In genomic region chr4:122826000-122826595, GRCh38 we compare ENCODE assay signal across 8 cellular contexts. TPM values are rescaled to one million over a fixed set of nuclear protein-coding genes. Genes with fewer than 3 reads are reported as not detected.
DNase-seq lines count a peak whose midpoint lies in the region; ATAC-seq, FAIRE-seq and TF ChIP-seq lines count a peak whose summit lies in the region.

No MANE protein-coding gene starts in this region.

- H3K27me3 Mint-ChIP-seq in activated CD4-positive, alpha-beta memory T cell treated with anti-CD3 and anti-CD28 coated beads, Interleukin-2, amount 10 ng/mL, durations not matched to agents 7 days and 5 days = peaks cover 68% of the 10 kb centered on the region

- H3K4me3 ChIP-seq in HEK293 (ENCODE audit: low read depth, low read length) (peak overlapping the region; percentile 72), iPS-18a (ENCODE audit: low read length) (peak overlapping the region; percentile 74), small intestine (ENCODE audit: low read depth in 1 of 2, low read length in 2 of 2) (peak overlapping the region; percentile 46 to 70), kidney (ENCODE audit: low read length in 2 of 2) (no peak overlapping the region)

- H3K9ac ChIP-seq in iPS-18a (ENCODE audit: low read length) (peak overlapping the region; percentile 83), kidney (ENCODE audit: low read length in 2 of 2) (no peak overlapping the region)

- FAIRE-seq in small intestine (lab: Jason Lieb, UNC) = no peak
- no peak for FAIRE-seq in kidney (lab: Jason Lieb, UNC)

- H3K4me1 ChIP-seq in HEK293 (ENCODE audit: control insufficient read depth, insufficient read depth, low read length) (no peaks in the 10 kb centered on the region), iPS-18a (ENCODE audit: control insufficient read depth, low read depth, low read length) (peaks cover 29% of the 10 kb centered on the region), small intestine (ENCODE audit: control insufficient read depth in 2 of 2, insufficient read depth in 1 of 2, low read depth in 1 of 2, low read length in 1 of 2) (peaks cover 2 to 5% of the 10 kb centered on the region in 2 donors), kidney (ENCODE audit: control insufficient read depth in 1 of 2, insufficient read depth in 1 of 2, low read depth in 1 of 2, low read length in 2 of 2) (peaks cover 0 to 2% of the 10 kb centered on the region in 2 donors)

- peak overlapping the region; percentile 57 for H3K4me3 Mint-ChIP-seq in activated CD4-positive, alpha-beta memory T cell treated with anti-CD3 and anti-CD28 coated beads, Interleukin-2, amount 10 ng/mL, durations not matched to agents 7 days and 5 days

- peaks cover 11% of the 10 kb centered on the region for H3K4me1 Mint-ChIP-seq in activated CD4-positive, alpha-beta memory T cell treated with anti-CD3 and anti-CD28 coated beads, Interleukin-2, amount 10 ng/mL, durations not matched to agents 7 days and 5 days

- intact Hi-C loops in kidney (cut with DNase I) (no loop called here), posterior vena cava (cut with DNase I) (no loop called here)

- H3K27me3 ChIP-seq in iPS-18a (ENCODE audit: control insufficient read depth, insufficient read depth, low read length) (peaks cover 5% of the 10 kb centered on the region), small intestine (ENCODE audit: control insufficient read depth in 2 of 2, insufficient read depth in 2 of 2, low read length in 2 of 2) (peaks cover 7 to 8% of the 10 kb centered on the region in 2 donors)

- POLR2A ChIA-PET in HEK293 (lab: Yijun Ruan, JAX) = no interaction called here
- POLR2A ChIA-PET in activated CD4-positive, alpha-beta memory T cell treated with anti-CD3 and anti-CD28 coated beads, Interleukin-2, amount 10 ng/mL, durations not matched to agents 7 days and 5 days (lab: Charles Lee) = no interaction called here

- no peaks in the 10 kb centered on the region for H3K9me3 Mint-ChIP-seq in activated CD4-positive, alpha-beta memory T cell treated with anti-CD3 and anti-CD28 coated beads, Interleukin-2, amount 10 ng/mL, durations not matched to agents 7 days and 5 days

- H3K27ac ChIP-seq in HEK293 (ENCODE audit: extremely low read depth, low read depth, low read length) = no peak overlapping the region
- H3K27ac ChIP-seq in iPS-18a (ENCODE audit: low read length) = peak overlapping the region; percentile 79
- peak overlapping the region in 1 of 2 donors; percentile 80 for H3K27ac ChIP-seq in small intestine (ENCODE audit: low read depth in 1 of 2, low read length in 1 of 2)
- H3K27ac ChIP-seq in kidney (ENCODE audit: low read depth in 2 of 2, low read length in 2 of 2) = no peak overlapping the region

- ATAC-seq in HG02938 (IDR thresholded peaks at IDR 0.05; ENCODE audit: unreplicated experiment) = no peak

- 33 to 56% (median 46%) methylated on average over 22 to 23 of the region's 23 CpGs for WGBS in small intestine, 3 donors

- no peaks in the 10 kb centered on the region for H3K36me3 Mint-ChIP-seq in activated CD4-positive, alpha-beta memory T cell treated with anti-CD3 and anti-CD28 coated beads, Interleukin-2, amount 10 ng/mL, durations not matched to agents 7 days and 5 days (ENCODE audit: low read depth)

- DNase-seq in activated CD4-positive, alpha-beta memory T cell treated with anti-CD3 and anti-CD28 coated beads, Interleukin-2, amount 10 ng/mL, durations not matched to agents 7 days and 5 days = no peak
- DNase-seq in small intestine (no peak), kidney (no peak), kidney glomerular epithelial cell (lab: John Stamatoyannopoulos, UW) (no peak), posterior vena cava (ENCODE audit: low spot score) (no peak)

- no peak overlapping the region for H3K27ac Mint-ChIP-seq in activated CD4-positive, alpha-beta memory T cell treated with anti-CD3 and anti-CD28 coated beads, Interleukin-2, amount 10 ng/mL, durations not matched to agents 7 days and 5 days

- no peaks in the 10 kb centered on the region for H3K9me3 ChIP-seq in HEK293 (ENCODE audit: control insufficient read depth, insufficient read depth, low read depth, low read length)
- H3K9me3 ChIP-seq in iPS-18a (ENCODE audit: control insufficient read depth, low read depth, low read length) = no peaks in the 10 kb centered on the region
- H3K9me3 ChIP-seq in small intestine (ENCODE audit: control insufficient read depth, low read depth) = no peaks in the 10 kb centered on the region
- no peaks in the 10 kb centered on the region for H3K9me3 ChIP-seq in kidney (ENCODE audit: control insufficient read depth in 1 of 2, low read length in 2 of 2)

- no peak for TF ChIP-seq CTCF in HEK293 (tag by site-specific recombination; IDR thresholded peaks at IDR 0.05)
- TF ChIP-seq CTCF in kidney (IDR thresholded peaks at IDR 0.05; ENCODE audit: borderline replicate concordance, extremely low read depth, insufficient read depth) = no peak

- CTCF ChIA-PET in HEK293 (lab: Yijun Ruan, JAX) = no interaction called here
- CTCF ChIA-PET in activated CD4-positive, alpha-beta memory T cell treated with anti-CD3 and anti-CD28 coated beads, Interleukin-2, amount 10 ng/mL, durations not matched to agents 7 days and 5 days (lab: Charles Lee) = no interaction called here

- H3K36me3 ChIP-seq in HEK293 (ENCODE audit: control insufficient read depth in 2 of 2, insufficient read depth in 1 of 2, low read length in 2 of 2) = no peaks in the 10 kb centered on the region
- H3K36me3 ChIP-seq in iPS-18a (ENCODE audit: control insufficient read depth, low read depth, low read length) = peaks cover 23% of the 10 kb centered on the region
- H3K36me3 ChIP-seq in small intestine (ENCODE audit: control insufficient read depth in 2 of 2, insufficient read depth in 2 of 2, low read length in 2 of 2) = no peaks in the 10 kb centered on the region
- no peaks in the 10 kb centered on the region for H3K36me3 ChIP-seq in kidney (ENCODE audit: control insufficient read depth in 1 of 2, insufficient read depth in 2 of 2, low read length in 2 of 2)

TF ChIP-seq in HEK293, 187 proteins besides CTCF, POLR2A, EP300 and RAD21:
- TF ChIP-seq OSR2 (tag by site-specific recombination; IDR thresholded peaks at IDR 0.05) (no peak), ZNF544 (tag by site-specific recombination; IDR thresholded peaks at IDR 0.05) (no peak), ZNF211 (tag by site-specific recombination; IDR thresholded peaks at IDR 0.05; ENCODE audit: low read depth) (no peak), ZNF174 (tag by site-specific recombination; IDR thresholded peaks at IDR 0.05) (no peak), ZNF610 (tag by site-specific recombination; IDR thresholded peaks at IDR 0.05; ENCODE audit: borderline replicate concordance) (no peak), ZNF37A (tag by site-specific recombination; IDR thresholded peaks at IDR 0.05) (no peak), ZBTB1 (tag by site-specific recombination; IDR thresholded peaks at IDR 0.05) (no peak), KLF9 (tag by site-specific recombination; IDR thresholded peaks at IDR 0.05; ENCODE audit: low read depth) (no peak), GLI4 (tag by site-specific recombination; IDR thresholded peaks at IDR 0.05) (no peak), ZNF654 (tag by site-specific recombination; IDR thresholded peaks at IDR 0.05; ENCODE audit: low read depth) (no peak), ZNF529 (tag by site-specific recombination; IDR thresholded peaks at IDR 0.05; ENCODE audit: insufficient replicate concordance) (no peak), ZNF311 (tag by site-specific recombination; IDR thresholded peaks at IDR 0.05; ENCODE audit: borderline replicate concordance) (no peak)
- TF ChIP-seq, protein P1, sequence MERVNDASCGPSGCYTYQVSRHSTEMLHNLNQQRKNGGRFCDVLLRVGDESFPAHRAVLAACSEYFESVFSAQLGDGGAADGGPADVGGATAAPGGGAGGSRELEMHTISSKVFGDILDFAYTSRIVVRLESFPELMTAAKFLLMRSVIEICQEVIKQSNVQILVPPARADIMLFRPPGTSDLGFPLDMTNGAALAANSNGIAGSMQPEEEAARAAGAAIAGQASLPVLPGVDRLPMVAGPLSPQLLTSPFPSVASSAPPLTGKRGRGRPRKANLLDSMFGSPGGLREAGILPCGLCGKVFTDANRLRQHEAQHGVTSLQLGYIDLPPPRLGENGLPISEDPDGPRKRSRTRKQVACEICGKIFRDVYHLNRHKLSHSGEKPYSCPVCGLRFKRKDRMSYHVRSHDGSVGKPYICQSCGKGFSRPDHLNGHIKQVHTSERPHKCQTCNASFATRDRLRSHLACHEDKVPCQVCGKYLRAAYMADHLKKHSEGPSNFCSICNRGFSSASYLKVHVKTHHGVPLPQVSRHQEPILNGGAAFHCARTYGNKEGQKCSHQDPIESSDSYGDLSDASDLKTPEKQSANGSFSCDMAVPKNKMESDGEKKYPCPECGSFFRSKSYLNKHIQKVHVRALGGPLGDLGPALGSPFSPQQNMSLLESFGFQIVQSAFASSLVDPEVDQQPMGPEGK (tag by site-specific recombination; IDR thresholded peaks at IDR 0.05) = no peak
- TF ChIP-seq, protein P2, sequence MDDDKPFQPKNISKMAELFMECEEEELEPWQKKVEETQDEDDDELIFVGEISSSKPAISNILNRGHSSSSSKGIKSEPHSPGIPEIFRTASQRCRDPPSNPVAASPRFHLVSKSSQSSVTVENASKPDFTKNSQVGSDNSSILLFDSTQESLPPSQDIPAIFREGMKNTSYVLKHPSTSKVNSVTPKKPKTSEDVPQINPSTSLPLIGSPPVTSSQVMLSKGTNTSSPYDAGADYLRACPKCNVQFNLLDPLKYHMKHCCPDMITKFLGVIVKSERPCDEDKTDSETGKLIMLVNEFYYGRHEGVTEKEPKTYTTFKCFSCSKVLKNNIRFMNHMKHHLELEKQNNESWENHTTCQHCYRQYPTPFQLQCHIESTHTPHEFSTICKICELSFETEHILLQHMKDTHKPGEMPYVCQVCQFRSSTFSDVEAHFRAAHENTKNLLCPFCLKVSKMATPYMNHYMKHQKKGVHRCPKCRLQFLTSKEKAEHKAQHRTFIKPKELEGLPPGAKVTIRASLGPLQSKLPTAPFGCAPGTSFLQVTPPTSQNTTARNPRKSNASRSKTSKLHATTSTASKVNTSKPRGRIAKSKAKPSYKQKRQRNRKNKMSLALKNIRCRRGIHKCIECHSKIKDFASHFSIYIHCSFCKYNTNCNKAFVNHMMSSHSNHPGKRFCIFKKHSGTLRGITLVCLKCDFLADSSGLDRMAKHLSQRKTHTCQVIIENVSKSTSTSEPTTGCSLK (tag by site-specific recombination; IDR thresholded peaks at IDR 0.05) = no peak

RNA-seq across cellular contexts. Expression of gene FGF2, which starts 0.5 kb away (rescaled TPM):
- under 1 TPM; 0.25 TPM for total RNA-seq in activated CD4-positive, alpha-beta memory T cell treated with anti-CD3 and anti-CD28 coated beads, Interleukin-2, amount 10 ng/mL, durations not matched to agents 7 days and 5 days
- polyA plus RNA-seq in small intestine = 1 to 10 TPM in 1 of 3 donors, under 1 TPM in 2; 0.22 to 2.6 (median 0.81) TPM
- total RNA-seq in kidney = 16.9 TPM
- 2.3 TPM for polyA plus RNA-seq in kidney (ENCODE audit: insufficient read depth, low read depth, low replicate concordance)
- total RNA-seq in posterior vena cava = 10 to 100 TPM; 27.5 to 34.6 TPM

Comparison
In these comparisons a context has a peak if more than half of its experiments do, and no peak if none do; other contexts are left out.
1. H3K4me3 ChIP-seq: peak in HEK293 (single experiment), iPS-18a (single experiment) and small intestine (2 of 2); none in kidney (0 of 2).
2. RNA of gene FGF2, which starts 0.5 kb away (total RNA-seq): 27.5 to 34.6 TPM in posterior vena cava and 16.9 TPM in kidney (single experiment); 0.25 TPM in activated CD4-positive, alpha-beta memory T cell treated with anti-CD3 and anti-CD28 coated beads, Interleukin-2, amount 10 ng/mL, durations not matched to agents 7 days and 5 days; every median in the first group is over 10 times any median in the second.